1 cellular context compared by ENCODE assay signal in genomic region chr15:98690272-98690671, GRCh38.
A peak's percentile ranks its signal among the peaks of the same experiment; 100 is the strongest.
TF ChIP-seq lines count a peak whose summit lies in the region.

No MANE protein-coding gene starts in this region.

TF ChIP-seq in HepG2, 621 proteins besides CTCF, POLR2A, EP300 and RAD21:
- TF ChIP-seq, protein P1, sequence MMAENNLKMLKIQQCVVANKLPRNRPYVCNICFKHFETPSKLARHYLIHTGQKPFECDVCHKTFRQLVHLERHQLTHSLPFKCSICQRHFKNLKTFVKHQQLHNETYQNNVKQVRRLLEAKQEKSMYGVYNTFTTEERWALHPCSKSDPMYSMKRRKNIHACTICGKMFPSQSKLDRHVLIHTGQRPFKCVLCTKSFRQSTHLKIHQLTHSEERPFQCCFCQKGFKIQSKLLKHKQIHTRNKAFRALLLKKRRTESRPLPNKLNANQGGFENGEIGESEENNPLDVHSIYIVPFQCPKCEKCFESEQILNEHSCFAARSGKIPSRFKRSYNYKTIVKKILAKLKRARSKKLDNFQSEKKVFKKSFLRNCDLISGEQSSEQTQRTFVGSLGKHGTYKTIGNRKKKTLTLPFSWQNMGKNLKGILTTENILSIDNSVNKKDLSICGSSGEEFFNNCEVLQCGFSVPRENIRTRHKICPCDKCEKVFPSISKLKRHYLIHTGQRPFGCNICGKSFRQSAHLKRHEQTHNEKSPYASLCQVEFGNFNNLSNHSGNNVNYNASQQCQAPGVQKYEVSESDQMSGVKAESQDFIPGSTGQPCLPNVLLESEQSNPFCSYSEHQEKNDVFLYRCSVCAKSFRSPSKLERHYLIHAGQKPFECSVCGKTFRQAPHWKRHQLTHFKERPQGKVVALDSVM (CRISPR knock-in tag; IDR thresholded peaks at IDR 0.05): peak; percentile 27; the same call in 1 of the 2 replicates
- no peak for TF ChIP-seq ZNF124 (CRISPR knock-in tag; IDR thresholded peaks at IDR 0.05)
TF ChIP-seq in HepG2: peak in this region for 1.
